ENCODE assay signal across 11 cellular contexts in the genomic region with DNA sequence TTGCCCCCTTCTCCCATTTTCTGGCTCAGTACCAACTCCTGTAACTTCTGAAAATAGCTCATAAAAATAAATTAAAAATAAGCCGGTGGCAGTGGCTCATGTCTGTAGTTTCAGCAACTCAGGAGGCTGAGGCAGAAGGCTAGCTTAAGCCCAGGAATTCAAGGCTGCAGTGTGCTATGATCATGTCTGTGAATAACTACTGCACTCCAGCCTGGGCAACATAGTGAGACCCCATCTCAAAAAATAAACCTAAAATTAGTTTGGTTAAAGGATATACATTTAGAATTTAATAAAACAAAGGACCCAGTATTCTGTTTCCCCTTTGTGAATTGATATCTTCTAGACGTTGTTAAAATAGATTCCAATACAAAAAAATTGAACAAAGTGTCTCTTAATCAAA. TPM values are rescaled to one million over a fixed set of nuclear protein-coding genes. Genes with fewer than 3 reads are reported as not detected.
"Had no signal": no experiment of that assay in that cellular context is flagged by ENCODE, and none has a peak within 500 bp of the region (broad histone marks: within the 10 kb centered on the region; RNA-seq: fewer than 3 reads in every experiment).

No MANE protein-coding gene starts in this region.

- FAIRE-seq: HepG2, HTR-8/SVneo, K562 had no signal

- ATAC-seq: HepG2, K562 had no signal

- H3K27ac ChIP-seq: HL-60, KMS-11 had no signal

- H3K4me2 ChIP-seq: KMS-11 had no signal

- DNase-seq: IMR-90, KBM-7, KG1 had no signal

- H3K9ac ChIP-seq: KMS-11 had no signal

- H3K4me3 ChIP-seq: K562 had no signal

RNA-seq across cellular contexts. Expression of a gene that starts 10.5 kb away (rescaled TPM):
- total RNA-seq: HepG2, HT-29, HT1080, IMR-90, K562 had no signal
- polyA plus RNA-seq: HepG2, IgD-negative memory B cell, IMR-90, K562 had no signal
